10 cellular contexts compared by ENCODE assay signal in the genomic region with DNA sequence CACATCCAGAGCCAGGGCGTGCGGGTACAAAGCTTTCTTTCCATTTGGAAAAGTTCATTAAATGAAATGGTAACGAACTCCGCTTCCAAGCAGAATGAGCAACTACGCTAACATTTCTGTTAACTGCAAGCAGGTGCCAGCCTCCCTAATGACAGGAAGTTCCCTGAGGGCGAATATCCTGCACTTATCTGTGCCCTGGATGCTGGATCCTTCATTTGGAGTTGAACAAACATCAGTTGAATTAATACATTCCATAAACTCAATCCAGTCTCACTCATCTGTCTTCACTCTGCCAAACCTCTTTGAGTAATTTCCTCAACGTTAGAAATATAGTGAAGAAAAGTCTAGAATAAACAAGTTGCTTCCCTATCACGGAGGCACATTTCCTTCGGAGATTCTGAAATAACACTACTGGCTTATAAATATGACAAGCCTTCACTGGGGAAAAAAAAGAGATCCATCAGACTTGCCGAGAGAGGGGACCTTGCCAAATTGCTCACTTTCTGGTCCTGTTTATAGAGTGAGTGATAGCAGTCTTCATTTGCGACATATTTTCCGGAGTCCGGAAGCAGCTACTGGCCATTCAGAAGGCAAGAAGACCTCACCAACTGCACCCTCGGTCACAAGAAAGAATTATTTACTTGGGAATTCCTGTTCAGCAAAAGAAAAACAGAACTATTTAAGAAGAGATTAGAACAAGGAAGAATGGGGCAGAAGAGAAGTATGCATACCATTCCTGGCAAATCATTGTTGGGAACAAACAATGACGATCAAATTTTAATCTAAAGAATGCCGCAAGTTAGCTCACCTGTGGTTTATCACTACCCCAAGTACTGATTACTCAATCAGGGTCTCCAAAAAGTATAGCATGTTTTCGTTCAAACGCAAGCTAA.
DNase-seq lines count a peak whose midpoint lies in the region; ATAC-seq and TF ChIP-seq lines count a peak whose summit lies in the region.
"Had no signal": no experiment of that assay in that cellular context is flagged by ENCODE, and none has a peak within 500 bp of the region (broad histone marks: within the 10 kb centered on the region; RNA-seq: fewer than 3 reads in every experiment).

No MANE protein-coding gene starts in this region.

- H3K4me1 Mint-ChIP-seq in IgD-negative memory B cell = peaks cover 62 to 70% (median 65%) of the 10 kb centered on the region in 3 donors
- peaks cover 37 to 82% of the 10 kb centered on the region in 2 donors for H3K4me1 Mint-ChIP-seq in stimulated activated naive B cell treated with anti-CD40 and anti-IgM and Interleukin-4, amounts not matched to agents 10 μg/mL and 1 μg/mL and 100 μg/mL, for 72 hours

- no peak for ATAC-seq in stimulated activated naive B cell treated with anti-CD40 and anti-IgM and Interleukin-4, amounts not matched to agents 10 μg/mL and 1 μg/mL and 100 μg/mL, for 72 hours (replicated peaks)
- ATAC-seq in HG03280 (IDR thresholded peaks at IDR 0.05; ENCODE audit: unreplicated experiment) (no peak), GM19463 (IDR thresholded peaks at IDR 0.05; ENCODE audit: unreplicated experiment) (no peak), GM21528 (IDR thresholded peaks at IDR 0.05; ENCODE audit: low FRiP score, unreplicated experiment) (no peak)

- H3K4me3 ChIP-seq in right atrium auricular region (peak overlapping the region in 1 of 2 donors; percentile 18), sigmoid colon (no peak overlapping the region)

- peak overlapping the region in 2 of 3 donors; percentile 73 to 92 for H3K27ac Mint-ChIP-seq in IgD-negative memory B cell
- peak overlapping the region; percentile 75 for H3K27ac Mint-ChIP-seq in stimulated activated naive B cell treated with anti-CD40 and anti-IgM and Interleukin-4, amounts not matched to agents 10 μg/mL and 1 μg/mL and 100 μg/mL, for 72 hours

- H3K4me1 ChIP-seq in right atrium auricular region = no peaks in the 10 kb centered on the region
- peaks cover 0 to 11% (median 0%) of the 10 kb centered on the region in 4 donors for H3K4me1 ChIP-seq in sigmoid colon

- DNase-seq in right atrium auricular region (ENCODE audit: low spot score) (peak; percentile 82), sigmoid colon (no peak)
- no peak for DNase-seq in stimulated activated naive B cell treated with anti-CD40 and anti-IgM and Interleukin-4, amounts not matched to agents 10 μg/mL and 1 μg/mL and 100 μg/mL, for 72 hours
- DNase-seq: NCI-H1092 treated with DMSO at 0.1 percent for 48 hours, WERI-Rb-1 had no signal

- intact Hi-C loops in sigmoid colon (cut with DNase I) = no loop called here

- H3K36me3 ChIP-seq in right atrium auricular region = no peaks in the 10 kb centered on the region
- no peaks in the 10 kb centered on the region for H3K36me3 ChIP-seq in sigmoid colon
- H3K36me3 ChIP-seq: WERI-Rb-1 had no signal

- TF ChIP-seq POLR2A in sigmoid colon (IDR thresholded peaks at IDR 0.05) = no peak

- H3K9me3 Mint-ChIP-seq in IgD-negative memory B cell = no peaks in the 10 kb centered on the region
- H3K9me3 Mint-ChIP-seq in stimulated activated naive B cell treated with anti-CD40 and anti-IgM and Interleukin-4, amounts not matched to agents 10 μg/mL and 1 μg/mL and 100 μg/mL, for 72 hours = no peaks in the 10 kb centered on the region

- H3K27me3 Mint-ChIP-seq in IgD-negative memory B cell = no peaks in the 10 kb centered on the region
- H3K27me3 Mint-ChIP-seq in stimulated activated naive B cell treated with anti-CD40 and anti-IgM and Interleukin-4, amounts not matched to agents 10 μg/mL and 1 μg/mL and 100 μg/mL, for 72 hours = no peaks in the 10 kb centered on the region

- H3K4me3 Mint-ChIP-seq in IgD-negative memory B cell = peak overlapping the region in 1 of 4 donors; percentile 86
- H3K4me3 Mint-ChIP-seq in stimulated activated naive B cell treated with anti-CD40 and anti-IgM and Interleukin-4, amounts not matched to agents 10 μg/mL and 1 μg/mL and 100 μg/mL, for 72 hours = peak overlapping the region in 1 of 2 donors; percentile 14

- WGBS in sigmoid colon, 2 donors = 66 to 79% methylated on average over 18 of the region's 18 CpGs

- peak overlapping the region; percentile 0 for H3K27ac ChIP-seq in angular gyrus (ENCODE audit: low read depth, low read length)
- H3K27ac ChIP-seq in right atrium auricular region = peak overlapping the region; percentile 49 to 65
- peak overlapping the region in 2 of 4 donors; percentile 13 to 35 for H3K27ac ChIP-seq in sigmoid colon
- H3K27ac ChIP-seq: WERI-Rb-1 had no signal

- H3K36me3 Mint-ChIP-seq in IgD-negative memory B cell = peaks cover 5% of the 10 kb centered on the region
- H3K36me3 Mint-ChIP-seq in stimulated activated naive B cell treated with anti-CD40 and anti-IgM and Interleukin-4, amounts not matched to agents 10 μg/mL and 1 μg/mL and 100 μg/mL, for 72 hours = peaks cover 22 to 33% of the 10 kb centered on the region in 2 donors

- H3K27me3 ChIP-seq in right atrium auricular region (no peaks in the 10 kb centered on the region), sigmoid colon (no peaks in the 10 kb centered on the region)

- H3K9me3 ChIP-seq in right atrium auricular region (no peaks in the 10 kb centered on the region), sigmoid colon (no peaks in the 10 kb centered on the region)

- TF ChIP-seq CTCF in right atrium auricular region (IDR thresholded peaks at IDR 0.05) (no peak), sigmoid colon (IDR thresholded peaks at IDR 0.05) (no peak)

- TF ChIP-seq EP300 in sigmoid colon (IDR thresholded peaks at IDR 0.05) = no peak
